16 cellular contexts compared by ENCODE assay signal in the genomic region with DNA sequence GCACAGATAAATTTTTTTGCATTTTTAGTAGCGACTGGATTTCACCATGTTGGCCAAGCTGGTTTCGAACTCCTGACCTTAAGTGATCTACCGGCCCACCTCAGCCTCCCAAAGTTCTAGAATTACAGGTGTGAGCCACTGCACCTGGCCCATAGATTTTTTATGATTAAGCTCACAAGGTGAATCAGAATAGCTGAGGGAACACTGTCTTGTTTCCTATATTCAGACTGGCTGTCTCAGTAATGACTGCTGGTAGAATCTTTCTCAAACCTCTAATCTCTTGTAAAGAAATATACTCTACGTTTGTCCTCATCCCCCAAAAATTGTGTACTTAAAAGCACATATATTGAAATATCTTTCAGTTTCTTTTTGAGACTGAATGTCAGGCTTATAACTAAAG.
A peak's percentile ranks its signal among the peaks of the same experiment; 100 is the strongest.
DNase-seq lines count a peak whose midpoint lies in the region; ATAC-seq and TF ChIP-seq lines count a peak whose summit lies in the region.
"Had no signal": no experiment of that assay in that cellular context is flagged by ENCODE, and none has a peak within 500 bp of the region (broad histone marks: within the 10 kb centered on the region; RNA-seq: fewer than 3 reads in every experiment).

No MANE protein-coding gene starts in this region.

- H3K4me1 ChIP-seq in PC-9 (replicated peaks; ENCODE audit: insufficient read depth) (peaks cover 13% of the 10 kb centered on the region; the same call in 1 of the 2 replicates), mammary epithelial cell (ENCODE audit: insufficient read depth, low read length) (peaks cover 24% of the 10 kb centered on the region), smooth muscle cell (ENCODE audit: low read depth) (no peaks in the 10 kb centered on the region)

- H3K9me2 ChIP-seq in PC-9 (ENCODE audit: insufficient read depth) = no peaks in the 10 kb centered on the region

- in situ Hi-C loops in mammary epithelial cell (cut with MboI; ENCODE audit: low sequenced_read_pairs in 2 of 2) = no loop called here

- H3K4me2 ChIP-seq in PC-9 (peak overlapping the region; percentile 14; the same call in 1 of the 2 replicates), mammary epithelial cell (ENCODE audit: insufficient read depth, low read depth, low read length) (peak overlapping the region; percentile 35), smooth muscle cell (no peak overlapping the region)
- H3K4me2 ChIP-seq: GM23338 had no signal

- H3K27ac ChIP-seq in PC-9 = peak overlapping the region; percentile 75
- peak overlapping the region; percentile 80 for H3K27ac ChIP-seq in mammary epithelial cell (ENCODE audit: insufficient read depth, low read depth, low read length)
- H3K27ac ChIP-seq in epithelial cell of prostate = peak overlapping the region; percentile 92
- H3K27ac ChIP-seq in smooth muscle cell (ENCODE audit: low read depth) = peak overlapping the region; percentile 51

- dilution Hi-C loops in mammary epithelial cell (cut with HindIII; ENCODE audit: low sequenced_read_pairs) = no loop called here

- DNase-seq in PC-9 = no peak
- peak; percentile 24 for DNase-seq in mammary epithelial cell
- DNase-seq in epithelial cell of prostate (ENCODE audit: low read depth, low spot score) = no peak
- no peak for DNase-seq in smooth muscle cell (lab: John Stamatoyannopoulos, UW; ENCODE audit: unreplicated experiment)
- DNase-seq in NCI-H1436 treated with DMSO at 0.1 percent for 48 hours (lab: John Stamatoyannopoulos, UW) = no peak
- DNase-seq: C1 segment of cervical spinal cord; Calu3; CD4-positive, alpha-beta memory T cell; COR-L47; DMS79 treated with DMSO at 0.1 percent for 48 hours; GF-D8; H9 had no signal

- BruUV-seq in PC-9 (replicated peaks; lab: Mats Ljungman, UMichigan) (no TSS peak), mammary epithelial cell (replicated peaks; lab: Mats Ljungman, UMichigan) (no TSS peak)

- H3F3A ChIP-seq in PC-9 (ENCODE audit: insufficient read depth, low read depth) (peaks cover 5% of the 10 kb centered on the region; the same call in 1 of the 2 replicates), smooth muscle cell (ENCODE audit: low read depth) (peaks cover 7% of the 10 kb centered on the region)

- H4K20me1 ChIP-seq in PC-9 (ENCODE audit: insufficient read depth) (no peaks in the 10 kb centered on the region), mammary epithelial cell (ENCODE audit: insufficient read depth, low read length) (no peaks in the 10 kb centered on the region), smooth muscle cell (ENCODE audit: low read depth) (no peaks in the 10 kb centered on the region)

- no peaks in the 10 kb centered on the region for H3K79me2 ChIP-seq in PC-9 (ENCODE audit: low read depth)
- H3K79me2 ChIP-seq in mammary epithelial cell (ENCODE audit: insufficient read depth, low read length) = no peaks in the 10 kb centered on the region
- H3K79me2 ChIP-seq in smooth muscle cell (ENCODE audit: low read depth) = no peaks in the 10 kb centered on the region

- H2AFZ ChIP-seq in PC-9 (no peak overlapping the region), mammary epithelial cell (ENCODE audit: low read depth, low read length) (no peak overlapping the region), smooth muscle cell (ENCODE audit: low read depth) (no peak overlapping the region)
- H2AFZ ChIP-seq: GM23338 had no signal

- ATAC-seq in HG02852 (IDR thresholded peaks at IDR 0.05; ENCODE audit: unreplicated experiment) (no peak), GM18502 (IDR thresholded peaks at IDR 0.05; ENCODE audit: poor library complexity, unreplicated experiment) (no peak)
- ATAC-seq: GM23338, HCT116 had no signal

- H3K36me3 ChIP-seq in PC-9 (ENCODE audit: low read depth) = no peaks in the 10 kb centered on the region
- no peaks in the 10 kb centered on the region for H3K36me3 ChIP-seq in mammary epithelial cell (ENCODE audit: insufficient read depth, low read length)
- H3K36me3 ChIP-seq in smooth muscle cell (ENCODE audit: low read depth) = no peaks in the 10 kb centered on the region

- POLR2A ChIA-PET in PC-9 (lab: Charles Lee; ENCODE audit: unreplicated experiment) = no interaction called here

- no peak for TF ChIP-seq CTCF in PC-9 (conservative IDR thresholded peaks at IDR 0.05)
- no peak for TF ChIP-seq CTCF in mammary epithelial cell (conservative IDR thresholded peaks at IDR 0.05 in 1 of 2, IDR thresholded peaks at IDR 0.05 in 1 of 2; ENCODE audit: extremely low read depth in 1 of 2, insufficient read depth in 1 of 2, low read depth in 1 of 2, low read length in 2 of 2)
- TF ChIP-seq CTCF in smooth muscle cell (IDR thresholded peaks at IDR 0.05; ENCODE audit: borderline replicate concordance, insufficient read depth, poor library complexity, severe bottlenecking) = no peak

- intact Hi-C loops in PC-9 (cut with micrococcal nuclease; ENCODE audit: unreplicated experiment) (no loop called here), mammary epithelial cell (cut with micrococcal nuclease) (loop anchor here (1.0 to 2.0 kb wide), 3 partner anchors 24 to 65 kb away; no protein-coding TSS in a partner anchor)

- 96% methylated on average over 4 of the region's 4 CpGs for WGBS in mammary epithelial cell (ENCODE audit: low coverage, missing lambda C conversion rate)
- WGBS in smooth muscle cell (ENCODE audit: low lambda C conversion rate) = 96% methylated on average over 4 of the region's 4 CpGs

- CTCF ChIA-PET in PC-9 (lab: Charles Lee) = interaction anchor here (1.0 kb wide), 1 partner anchor 201 kb away, joined by 4 read pairs; no protein-coding TSS in a partner anchor
- CTCF ChIA-PET in mammary epithelial cell (lab: Charles Lee; ENCODE audit: low non-redundant PET) = interaction anchor here (0.5 kb wide), 1 partner anchor 43 kb away, joined by 6 read pairs; no protein-coding TSS in a partner anchor

- H3K9ac ChIP-seq in mammary epithelial cell (ENCODE audit: insufficient read depth, low read length) (no peak overlapping the region), smooth muscle cell (ENCODE audit: low read depth) (no peak overlapping the region)

- H3K4me3 ChIP-seq in PC-9 (no peak overlapping the region), mammary epithelial cell (replicated peaks in 1 of 3; ENCODE audit: insufficient read depth in 1 of 3, low read depth in 2 of 3, low read length in 3 of 3) (no peak overlapping the region), smooth muscle cell (no peak overlapping the region)
- H3K4me3 ChIP-seq: GM23338 had no signal

- H3K27me3 ChIP-seq in PC-9 (ENCODE audit: insufficient read depth, low read depth) (no peaks in the 10 kb centered on the region), mammary epithelial cell (ENCODE audit: insufficient read depth, low read length) (no peaks in the 10 kb centered on the region), smooth muscle cell (ENCODE audit: low read depth) (no peaks in the 10 kb centered on the region)

- H3K9me3 ChIP-seq in PC-9 (ENCODE audit: insufficient read depth, low read depth) (no peaks in the 10 kb centered on the region), mammary epithelial cell (replicated peaks; ENCODE audit: insufficient read depth, low read length) (no peaks in the 10 kb centered on the region), smooth muscle cell (replicated peaks; ENCODE audit: low read depth) (no peaks in the 10 kb centered on the region)
